Comparison of ENCODE assay signal across 10 cellular contexts in the genomic region with DNA sequence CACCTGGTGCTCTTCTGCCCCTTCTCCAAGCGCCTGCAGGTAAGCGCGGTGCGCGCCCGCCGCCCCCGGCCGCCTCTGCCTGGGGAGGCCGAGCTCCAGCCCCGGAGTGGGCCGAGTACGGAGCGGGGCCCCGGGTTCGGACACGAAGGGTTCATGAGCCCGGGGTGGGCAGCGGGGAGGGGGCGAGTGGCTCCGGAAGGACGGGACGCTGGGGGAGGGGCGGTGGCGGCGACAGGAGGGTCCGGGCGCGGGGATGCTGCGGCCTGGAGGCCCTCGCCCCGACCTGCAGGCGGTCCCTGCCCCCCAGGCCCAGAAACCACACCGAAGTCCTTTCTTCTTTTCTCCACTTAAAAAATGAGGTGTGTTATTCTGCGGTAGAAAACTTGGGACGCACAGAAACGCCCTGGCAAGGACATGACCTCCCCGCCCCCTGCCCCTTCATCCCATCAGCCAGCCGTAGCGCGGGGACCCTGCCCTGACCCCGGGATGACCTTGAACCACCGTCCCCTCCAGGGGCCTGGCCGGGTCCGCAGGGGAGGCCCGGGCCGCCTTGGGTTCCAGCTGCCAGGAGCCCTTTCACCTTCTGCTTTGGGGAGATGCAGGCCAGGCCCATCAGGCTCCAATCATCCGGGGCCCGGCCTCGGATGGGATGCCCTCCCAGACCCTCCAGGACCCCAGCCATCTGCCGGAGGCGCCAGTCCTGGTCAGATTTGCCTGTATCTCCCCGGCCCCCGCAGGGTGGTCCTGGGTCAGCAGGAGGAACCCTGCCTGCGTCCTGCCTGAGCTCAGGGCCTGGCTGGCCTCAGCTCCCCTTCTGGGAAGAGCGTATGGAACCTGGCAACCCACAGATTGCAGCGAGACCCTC. TPM values are rescaled to one million over a fixed set of nuclear protein-coding genes. Genes with fewer than 3 reads are reported as not detected.
A peak's percentile ranks its signal among the peaks of the same experiment; 100 is the strongest.
DNase-seq lines count a peak whose midpoint lies in the region; ATAC-seq, FAIRE-seq and TF ChIP-seq lines count a peak whose summit lies in the region.
"Had no signal": no experiment of that assay in that cellular context is flagged by ENCODE, and none has a peak within 500 bp of the region (broad histone marks: within the 10 kb centered on the region; RNA-seq: fewer than 3 reads in every experiment).

No MANE protein-coding gene starts in this region.

- H2BK5ac ChIP-seq in H9 (ENCODE audit: insufficient read length, low read length) = no peak overlapping the region

- H3K36me3 Mint-ChIP-seq in H9 (ENCODE audit: insufficient read depth in 1 of 3, low read depth in 3 of 3) = peaks cover 0 to 5% (median 4%) of the 10 kb centered on the region in 3 experiments; a peak in 3 of 7 replicates
- H3K36me3 Mint-ChIP-seq in activated naive CD8-positive, alpha-beta T cell treated with anti-CD3 and anti-CD28 coated beads, Interleukin-2, amount 10 ng/mL, durations not matched to agents 7 days and 5 days = no peaks in the 10 kb centered on the region

- peaks cover 12% of the 10 kb centered on the region for H3K23me2 ChIP-seq in H9 (ENCODE audit: insufficient read length, low read depth, low read length, poor library complexity, severe bottlenecking)

- no peak overlapping the region for H4K5ac ChIP-seq in H9 (ENCODE audit: insufficient read length, low read depth, low read length)

- peaks cover 4% of the 10 kb centered on the region; the same call in 1 of the 2 replicates for H3K79me2 ChIP-seq in H9 (ENCODE audit: insufficient read depth, low read length)

- H4K8ac ChIP-seq in H9 (replicated peaks; ENCODE audit: insufficient read length, low read depth, low read length) = no peak overlapping the region

- no peak overlapping the region for H3K56ac ChIP-seq in H9 (ENCODE audit: insufficient read length, low read depth, low read length)

- H3K18ac ChIP-seq in H9 (ENCODE audit: insufficient read length, low read depth, low read length) = no peak overlapping the region

- no peak overlapping the region for H2AK5ac ChIP-seq in H9 (ENCODE audit: insufficient read length, low read length)

- no peak overlapping the region for H3T11ph ChIP-seq in H9 (ENCODE audit: low read length)

- no peaks in the 10 kb centered on the region for H4K20me1 ChIP-seq in H9 (ENCODE audit: control insufficient read depth, insufficient read depth, insufficient read length)

- H3K27me3 ChIP-seq in H9 (ENCODE audit: insufficient read depth, low read length) = no peaks in the 10 kb centered on the region
- H3K27me3 ChIP-seq in iPS-18a (ENCODE audit: control insufficient read depth, insufficient read depth, low read length) = peaks cover 8% of the 10 kb centered on the region
- H3K27me3 ChIP-seq in small intestine (ENCODE audit: control insufficient read depth in 2 of 2, insufficient read depth in 2 of 2, low read length in 2 of 2) = peaks cover 0 to 11% of the 10 kb centered on the region in 2 donors

- H3K4me1 Mint-ChIP-seq in H9 = peaks cover 3 to 10% of the 10 kb centered on the region in 2 experiments
- H3K4me1 Mint-ChIP-seq in activated naive CD8-positive, alpha-beta T cell treated with anti-CD3 and anti-CD28 coated beads, Interleukin-2, amount 10 ng/mL, durations not matched to agents 7 days and 5 days = no peaks in the 10 kb centered on the region

- H3K9me3 Mint-ChIP-seq in H9 = no peaks in the 10 kb centered on the region
- H3K9me3 Mint-ChIP-seq in activated naive CD8-positive, alpha-beta T cell treated with anti-CD3 and anti-CD28 coated beads, Interleukin-2, amount 10 ng/mL, durations not matched to agents 7 days and 5 days = no peaks in the 10 kb centered on the region

- H3K4me3 Mint-ChIP-seq in H9 = peak overlapping the region; percentile 70 to 85
- no peak overlapping the region for H3K4me3 Mint-ChIP-seq in activated naive CD8-positive, alpha-beta T cell treated with anti-CD3 and anti-CD28 coated beads, Interleukin-2, amount 10 ng/mL, durations not matched to agents 7 days and 5 days

- H3K4me2 ChIP-seq in H9 (ENCODE audit: insufficient read depth, insufficient read length, low read length) = peak overlapping the region; percentile 70

- no peak overlapping the region for H2BK20ac ChIP-seq in H9 (ENCODE audit: low read depth, low read length, poor library complexity, severe bottlenecking)

- no peak overlapping the region for H2AFZ ChIP-seq in H9 (ENCODE audit: low read length)

- H3K9me3 ChIP-seq in H9 (ENCODE audit: control insufficient read depth, low read depth, low read length) (no peaks in the 10 kb centered on the region), iPS-18a (ENCODE audit: control insufficient read depth, low read depth, low read length) (no peaks in the 10 kb centered on the region), small intestine (ENCODE audit: control insufficient read depth, low read depth) (no peaks in the 10 kb centered on the region)

- H3K36me3 ChIP-seq in iPS-18a (ENCODE audit: control insufficient read depth, low read depth, low read length) (no peaks in the 10 kb centered on the region), small intestine (ENCODE audit: control insufficient read depth in 2 of 2, insufficient read depth in 2 of 2, low read length in 2 of 2) (no peaks in the 10 kb centered on the region)

- peaks cover 35% of the 10 kb centered on the region for H3K27me3 Mint-ChIP-seq in H9 (ENCODE audit: low read depth)
- H3K27me3 Mint-ChIP-seq in activated naive CD8-positive, alpha-beta T cell treated with anti-CD3 and anti-CD28 coated beads, Interleukin-2, amount 10 ng/mL, durations not matched to agents 7 days and 5 days = peaks cover 31% of the 10 kb centered on the region

- H4K91ac ChIP-seq in H9 (ENCODE audit: insufficient read length, low read depth, low read length) = no peak overlapping the region

- H3K4me3 ChIP-seq in iPS-18a (ENCODE audit: low read length) = peak overlapping the region; percentile 80
- peak overlapping the region; percentile 9 to 28 for H3K4me3 ChIP-seq in small intestine (ENCODE audit: low read depth in 1 of 2, low read length in 2 of 2)

- H3K79me1 ChIP-seq in H9 (ENCODE audit: insufficient read depth, low read depth, low read length, poor library complexity, severe bottlenecking) = peaks cover 8% of the 10 kb centered on the region

- H3K27ac ChIP-seq in H9 (ENCODE audit: insufficient read length, low read depth, low read length) = no peak overlapping the region
- H3K27ac ChIP-seq in iPS-18a (ENCODE audit: low read length) = no peak overlapping the region
- H3K27ac ChIP-seq in small intestine (ENCODE audit: low read depth in 1 of 2, low read length in 1 of 2) = no peak overlapping the region

- H3K4ac ChIP-seq in H9 (ENCODE audit: low read depth, low read length) = no peak overlapping the region

- peak; percentile 37 for DNase-seq in H9
- peak; percentile 35 for DNase-seq in activated naive CD8-positive, alpha-beta T cell treated with anti-CD3 and anti-CD28 coated beads, Interleukin-2, amount 10 ng/mL, durations not matched to agents 7 days and 5 days
- DNase-seq in small intestine = no peak
- no peak for DNase-seq in inferior parietal cortex (ENCODE audit: extremely low spot score)
- DNase-seq: stimulated activated CD4-positive, alpha-beta T cell treated with anti-CD3 and anti-CD28 coated beads, Interleukin-1b, Interleukin-23, amount 100 ng/mL, for 48 hours had no signal

- H2BK12ac ChIP-seq in H9 (ENCODE audit: insufficient read length, low read depth, low read length) = no peak overlapping the region

- no peak overlapping the region for H2BK15ac ChIP-seq in H9 (ENCODE audit: low read depth, low read length)

- FAIRE-seq in small intestine (lab: Jason Lieb, UNC) = no peak
- FAIRE-seq: endometrium had no signal

- H3K4me1 ChIP-seq in H9 (ENCODE audit: insufficient read depth, low read length) = no peaks in the 10 kb centered on the region; the same call in 1 of the 2 replicates
- H3K4me1 ChIP-seq in iPS-18a (ENCODE audit: control insufficient read depth, low read depth, low read length) = peaks cover 5% of the 10 kb centered on the region
- peaks cover 0 to 4% of the 10 kb centered on the region in 2 donors for H3K4me1 ChIP-seq in small intestine (ENCODE audit: control insufficient read depth in 2 of 2, insufficient read depth in 1 of 2, low read depth in 1 of 2, low read length in 1 of 2)

- H3K23ac ChIP-seq in H9 (ENCODE audit: insufficient read length, low read depth, low read length) = no peak overlapping the region

- no peak for TF ChIP-seq CTCF in H9 (conservative IDR thresholded peaks at IDR 0.05)

- WGBS in H9 (ENCODE audit: extremely low coverage, insufficient read length, low lambda C conversion rate) = no CpG with 5 or more reads among the region's 57 CpGs
- 8 to 11% (median 10%) methylated on average over 43 to 57 of the region's 57 CpGs for WGBS in small intestine, 3 donors

- no peak overlapping the region for H2BK120ac ChIP-seq in H9 (ENCODE audit: low read depth, low read length, poor library complexity, severe bottlenecking)

- H3K27ac Mint-ChIP-seq in H9 = 0 out of 7 replicates have a peak overlapping the region, but pooled peaks of 1 of the 3 experiments have one; percentile 44
- H3K27ac Mint-ChIP-seq in activated naive CD8-positive, alpha-beta T cell treated with anti-CD3 and anti-CD28 coated beads, Interleukin-2, amount 10 ng/mL, durations not matched to agents 7 days and 5 days = no peak overlapping the region

- no peak for ATAC-seq in activated naive CD8-positive, alpha-beta T cell treated with anti-CD3 and anti-CD28 coated beads, Interleukin-2, amount 10 ng/mL, durations not matched to agents 7 days and 5 days (ENCODE audit: low read depth)
- ATAC-seq in HG03571 (IDR thresholded peaks at IDR 0.05; ENCODE audit: unreplicated experiment) (no peak), GM21423 (IDR thresholded peaks at IDR 0.05; ENCODE audit: unreplicated experiment) (no peak), HG03280 (IDR thresholded peaks at IDR 0.05; ENCODE audit: unreplicated experiment) (no peak)

- H3K9ac ChIP-seq in H9 (ENCODE audit: extremely low read depth, insufficient read length, low read length) (no peak overlapping the region), iPS-18a (ENCODE audit: low read length) (peak overlapping the region; percentile 58)

- 0 out of 2 replicates have a peak overlapping the region, but pooled peaks have one; percentile 74 for H3K14ac ChIP-seq in H9 (ENCODE audit: insufficient read depth, low read length)

- POLR2A ChIA-PET in activated naive CD8-positive, alpha-beta T cell treated with anti-CD3 and anti-CD28 coated beads, Interleukin-2, amount 10 ng/mL, durations not matched to agents 7 days and 5 days (lab: Charles Lee) = interaction anchor here (1.1 to 6.1 kb wide), 3 partner anchors 12 to 356 kb away, joined by 3 to 46 read pairs (median 4); no protein-coding TSS in a partner anchor

RNA-seq across cellular contexts. Expression of gene DIPK1B, which starts 0.6 kb away (rescaled TPM):
- total RNA-seq in H9 (2021) = 38.2 and 40.3 TPM in 2 replicates
- under 1 TPM in 1 of 2 experiments, not detected in 1; 0.11 TPM for total RNA-seq in activated naive CD8-positive, alpha-beta T cell treated with anti-CD3 and anti-CD28 coated beads, Interleukin-2, amount 10 ng/mL, durations not matched to agents 7 days and 5 days
- polyA plus RNA-seq in small intestine = 10 to 100 TPM in 1 of 3 donors, 1 to 10 TPM in 1, under 1 TPM in 1; 0.22 to 12.1 (median 1.1) TPM

RNA-seq across cellular contexts. Expression of gene AGPAT2, which starts 25.7 kb away (rescaled TPM):
- total RNA-seq in H9 (2021) = 28.3 and 29.7 TPM in 2 replicates
- total RNA-seq in activated naive CD8-positive, alpha-beta T cell treated with anti-CD3 and anti-CD28 coated beads, Interleukin-2, amount 10 ng/mL, durations not matched to agents 7 days and 5 days = 10 to 100 TPM; 21.6 to 24.8 TPM
- 100 to 1,000 TPM; 257 to 653 (median 468) TPM for polyA plus RNA-seq in small intestine

RNA-seq across cellular contexts. Expression of gene LCN10, which starts 29.8 kb away (rescaled TPM):
- 0.75 and 1.5 TPM in 2 replicates for total RNA-seq in H9 (2021)
- total RNA-seq in activated naive CD8-positive, alpha-beta T cell treated with anti-CD3 and anti-CD28 coated beads, Interleukin-2, amount 10 ng/mL, durations not matched to agents 7 days and 5 days = 1 to 10 TPM in 1 of 2 experiments, under 1 TPM in 1; 1.00 to 1.0 TPM
- 1 to 10 TPM in 2 of 3 donors, not detected in 1; 1.1 to 8.4 TPM for polyA plus RNA-seq in small intestine

RNA-seq across cellular contexts. Expression of gene LCN6, which starts 35.4 kb away (rescaled TPM):
- total RNA-seq in H9 (2021) = not detected in 2 replicates
- not detected for total RNA-seq in activated naive CD8-positive, alpha-beta T cell treated with anti-CD3 and anti-CD28 coated beads, Interleukin-2, amount 10 ng/mL, durations not matched to agents 7 days and 5 days
- polyA plus RNA-seq in small intestine = 10 to 100 TPM in 1 of 3 donors, 1 to 10 TPM in 1, not detected in 1; 2.2 to 21.5 TPM

RNA-seq across cellular contexts. Expression of gene LCN8, which starts 45.1 kb away (rescaled TPM):
- not detected in 2 replicates for total RNA-seq in H9 (2021)
- total RNA-seq in activated naive CD8-positive, alpha-beta T cell treated with anti-CD3 and anti-CD28 coated beads, Interleukin-2, amount 10 ng/mL, durations not matched to agents 7 days and 5 days = not detected
- not detected for polyA plus RNA-seq in small intestine

Comparison
In these comparisons a context has a peak if more than half of its experiments do, and no peak if none do; other contexts are left out.
1. DNase-seq: peak in H9 (single experiment) and activated naive CD8-positive, alpha-beta T cell treated with anti-CD3 and anti-CD28 coated beads, Interleukin-2, amount 10 ng/mL, durations not matched to agents 7 days and 5 days (single experiment); none in small intestine (single experiment) and inferior parietal cortex (single experiment).
2. RNA of gene DIPK1B, which starts 0.6 kb away (total RNA-seq): 38.2 to 40.3 TPM in H9; 0.11 TPM in activated naive CD8-positive, alpha-beta T cell treated with anti-CD3 and anti-CD28 coated beads, Interleukin-2, amount 10 ng/mL, durations not matched to agents 7 days and 5 days; every median in the first group is over 10 times any median in the second.